23 cellular contexts compared by ENCODE assay signal in genomic region chr5:133777951-133778350, GRCh38.
"Had no signal": no experiment of that assay in that cellular context is flagged by ENCODE, and none has a peak within 500 bp of the region (broad histone marks: within the 10 kb centered on the region; RNA-seq: fewer than 3 reads in every experiment).

No MANE protein-coding gene starts in this region.

- H3K27me3 Mint-ChIP-seq: dendritic cell treated with granulocyte-macrophage colony-stimulating factor and Interleukin-4, amounts not matched to agents 40 ng/mL and 50 ng/mL, for 4 days; naive B cell had no signal

- H3K36me3 ChIP-seq: colonic mucosa, esophagus squamous epithelium, gastroesophageal sphincter, heart left ventricle, left lung, lower lobe of right lung had no signal

- H3K27ac ChIP-seq: colonic mucosa, epithelial cell of prostate, esophagus squamous epithelium, gastroesophageal sphincter, heart left ventricle, hepatocyte, left lung, lower lobe of right lung had no signal

- H3K9me3 ChIP-seq: colonic mucosa, esophagus squamous epithelium, gastroesophageal sphincter, heart left ventricle, left lung, lower lobe of right lung, mucosa of descending colon had no signal

- H3K27me3 ChIP-seq: colonic mucosa, esophagus squamous epithelium, gastroesophageal sphincter, hepatocyte, left lung had no signal

- H3K4me3 ChIP-seq: colonic mucosa, esophagus squamous epithelium, gastroesophageal sphincter, heart left ventricle, hepatocyte, left lung, lower lobe of right lung, mucosa of descending colon had no signal

- ATAC-seq: esophagus mucosa, gastroesophageal sphincter, heart left ventricle, left cardiac atrium, left lung, left ventricle myocardium superior, lower lobe of right lung, mucosa of descending colon had no signal

- H3K36me3 Mint-ChIP-seq: immature natural killer cell, mesothelial cell of epicardium, naive B cell had no signal

- H3K27ac Mint-ChIP-seq: dendritic cell treated with granulocyte-macrophage colony-stimulating factor and Interleukin-4, amounts not matched to agents 40 ng/mL and 50 ng/mL, for 4 days; immature natural killer cell; mesothelial cell of epicardium had no signal

- H3K4me3 Mint-ChIP-seq: dendritic cell treated with granulocyte-macrophage colony-stimulating factor and Interleukin-4, amounts not matched to agents 40 ng/mL and 50 ng/mL, for 4 days; immature natural killer cell; mesothelial cell of epicardium; naive B cell had no signal

- H3K4me1 ChIP-seq: colonic mucosa, esophagus squamous epithelium, gastroesophageal sphincter, left lung, lower lobe of right lung had no signal

- DNase-seq: cerebellar nuclear complex; colonic mucosa; effector CD4-positive, alpha-beta T cell; effector memory CD4-positive, alpha-beta T cell; erythroblast; esophagus squamous epithelium; foreskin fibroblast; heart left ventricle; hypothalamus; immature natural killer cell; left cardiac atrium; left lung; left ventricle myocardium superior; lower lobe of right lung; mesenchymal stem cell; mucosa of descending colon; naive B cell had no signal

- H3K4me1 Mint-ChIP-seq: immature natural killer cell, mesothelial cell of epicardium had no signal

- H3K9me3 Mint-ChIP-seq: dendritic cell treated with granulocyte-macrophage colony-stimulating factor and Interleukin-4, amounts not matched to agents 40 ng/mL and 50 ng/mL, for 4 days; immature natural killer cell; mesothelial cell of epicardium; naive B cell had no signal
